In the genomic region with DNA sequence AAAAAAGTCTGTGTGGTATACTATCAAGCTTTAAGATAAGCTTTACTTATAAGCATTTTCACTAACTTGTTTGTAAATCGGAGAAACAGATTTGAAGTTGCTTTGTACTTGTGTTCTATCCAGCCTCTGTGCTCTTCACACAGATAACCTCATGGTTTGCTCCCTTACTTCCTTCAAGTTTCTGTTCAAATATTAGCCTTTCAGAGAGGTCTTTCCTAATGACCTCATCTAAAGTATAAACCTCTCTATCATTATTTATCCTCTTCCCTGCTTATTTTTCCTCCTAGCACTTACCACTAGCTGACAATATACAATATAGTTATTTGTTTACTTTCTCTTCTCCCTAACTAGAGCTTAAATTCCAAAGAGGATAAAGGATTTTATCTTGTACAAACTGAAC, we compare ENCODE assay signal across 15 cellular contexts.
DNase-seq lines count a peak whose midpoint lies in the region; ATAC-seq, FAIRE-seq and TF ChIP-seq lines count a peak whose summit lies in the region.
"Had no signal": no experiment of that assay in that cellular context is flagged by ENCODE, and none has a peak within 500 bp of the region (broad histone marks: within the 10 kb centered on the region; RNA-seq: fewer than 3 reads in every experiment).

No MANE protein-coding gene starts in this region.

- ATAC-seq in HG02970 (IDR thresholded peaks at IDR 0.05; ENCODE audit: low FRiP score, unreplicated experiment): no peak
- no peak for ATAC-seq in HG03354 (IDR thresholded peaks at IDR 0.05; ENCODE audit: poor library complexity, severe bottlenecking, unreplicated experiment)
- ATAC-seq in GM18867 (IDR thresholded peaks at IDR 0.05; ENCODE audit: unreplicated experiment): no peak
- ATAC-seq: lower lobe of right lung had no signal

- no peak overlapping the region for H3K4me3 ChIP-seq in left ventricle myocardium inferior
- H3K4me3 ChIP-seq: BLaER1, lower lobe of right lung had no signal

- H3K36me3 ChIP-seq in left ventricle myocardium inferior: peaks cover 31% of the 10 kb centered on the region

- no peaks in the 10 kb centered on the region for H3K9me3 Mint-ChIP-seq in immature natural killer cell
- H3K9me3 Mint-ChIP-seq: activated CD4-positive, alpha-beta T cell treated with anti-CD3 and anti-CD28 coated beads, Interleukin-2, amount 10 ng/mL, durations not matched to agents 7 days and 5 days had no signal

- peaks cover 0 to 13% (median 1%) of the 10 kb centered on the region in 3 donors for H3K27me3 Mint-ChIP-seq in immature natural killer cell (ENCODE audit: low read depth in 3 of 3)
- H3K27me3 Mint-ChIP-seq: activated CD4-positive, alpha-beta T cell treated with anti-CD3 and anti-CD28 coated beads, Interleukin-2, amount 10 ng/mL, durations not matched to agents 7 days and 5 days had no signal

- H3K27me3 ChIP-seq in left ventricle myocardium inferior (ENCODE audit: low read depth): no peaks in the 10 kb centered on the region
- H3K27me3 ChIP-seq: BLaER1 had no signal

- H3K27ac ChIP-seq in left ventricle myocardium inferior (replicated peaks): peak overlapping the region; percentile 16
- H3K27ac ChIP-seq: BLaER1, lower lobe of right lung had no signal

- H3K36me3 Mint-ChIP-seq in immature natural killer cell: peaks cover 15 to 44% (median 31%) of the 10 kb centered on the region in 3 donors

- TF ChIP-seq POLR2A in GM12891 (IDR thresholded peaks at IDR 0.05; ENCODE audit: low read depth, low read length): no peak

- in situ Hi-C loops in SK-MEL-5 (cut with HindIII; ENCODE audit: low pct_unique_long_range_greater_than_20kb, low sequenced_read_pairs): no loop called here

- TF ChIP-seq CTCF in left ventricle myocardium inferior (IDR thresholded peaks at IDR 0.05; ENCODE audit: borderline replicate concordance): no peak

- FAIRE-seq in GM12891 (lab: Jason Lieb, UNC): no peak

- intact Hi-C loops in left ventricle myocardium inferior (cut with micrococcal nuclease) (loop anchor here (10.0 kb wide), 1 partner anchor 916 kb away; no protein-coding TSS in a partner anchor), cardiac septum (cut with DNase I) (loop anchor here (5.0 to 10.0 kb wide), 3 partner anchors 178 to 918 kb away; a partner anchor contains a TSS)

- peaks cover 58% of the 10 kb centered on the region for H3K4me1 ChIP-seq in left ventricle myocardium inferior
- H3K4me1 ChIP-seq: BLaER1 had no signal

- no peak overlapping the region for H3K4me3 Mint-ChIP-seq in immature natural killer cell
- H3K4me3 Mint-ChIP-seq: activated CD4-positive, alpha-beta T cell treated with anti-CD3 and anti-CD28 coated beads, Interleukin-2, amount 10 ng/mL, durations not matched to agents 7 days and 5 days had no signal

- peaks cover 24 to 57% of the 10 kb centered on the region in 2 donors for H3K4me1 Mint-ChIP-seq in immature natural killer cell

- H3K27ac Mint-ChIP-seq in immature natural killer cell: peak overlapping the region; percentile 1 to 84 (median 51)
- H3K27ac Mint-ChIP-seq: activated CD4-positive, alpha-beta T cell treated with anti-CD3 and anti-CD28 coated beads, Interleukin-2, amount 10 ng/mL, durations not matched to agents 7 days and 5 days had no signal

- DNase-seq in left ventricle myocardium inferior (no peak), cardiac septum (ENCODE audit: low spot score) (no peak), SK-MEL-5 (ENCODE audit: low read depth, low spot score) (peak; percentile 23), immature natural killer cell (no peak), GM12891 (ENCODE audit: insufficient read length, low spot score) (no peak)
- DNase-seq: activated CD4-positive, alpha-beta T cell treated with anti-CD3 and anti-CD28 coated beads, Interleukin-2, amount 10 ng/mL, durations not matched to agents 7 days and 5 days; lower lobe of right lung; NCI-H1048; posterior cingulate gyrus; stimulated activated CD4-positive, alpha-beta T cell treated with anti-CD3 and anti-CD28 coated beads, Interleukin-1b, Interleukin-23, amount 100 ng/mL, for 48 hours; stimulated activated naive CD4-positive, alpha-beta T cell had no signal

- H3K9me3 ChIP-seq in left ventricle myocardium inferior (replicated peaks): no peaks in the 10 kb centered on the region
- H3K9me3 ChIP-seq: BLaER1, lower lobe of right lung had no signal

TF ChIP-seq in GM12891, 5 proteins besides CTCF, POLR2A, EP300 and RAD21:
- TF ChIP-seq POLR2AphosphoS5 (IDR thresholded peaks at IDR 0.05; ENCODE audit: low read depth, low read length) (no peak), PAX5 (IDR thresholded peaks at IDR 0.05; ENCODE audit: insufficient read depth, low read length, severe bottlenecking) (no peak), POU2F2 (IDR thresholded peaks at IDR 0.05; ENCODE audit: low read depth, low read length) (no peak), SPI1 (IDR thresholded peaks at IDR 0.05; ENCODE audit: low read depth, low read length) (no peak), TAF1 (IDR thresholded peaks at IDR 0.05; ENCODE audit: low read depth, low read length) (no peak)
